21 cellular contexts compared by ENCODE assay signal in genomic region chr17:73593249-73593965, GRCh38. TPM values are rescaled to one million over a fixed set of nuclear protein-coding genes. Genes with fewer than 3 reads are reported as not detected.
A peak's percentile ranks its signal among the peaks of the same experiment; 100 is the strongest.
DNase-seq lines count a peak whose midpoint lies in the region; ATAC-seq and TF ChIP-seq lines count a peak whose summit lies in the region.
"Had no signal": no experiment of that assay in that cellular context is flagged by ENCODE, and none has a peak within 500 bp of the region (broad histone marks: within the 10 kb centered on the region; RNA-seq: fewer than 3 reads in every experiment).

No MANE protein-coding gene starts in this region.

- H3K9me3 Mint-ChIP-seq in activated naive CD4-positive, alpha-beta T cell treated with anti-CD3 and anti-CD28 coated beads, Interleukin-2, amount 50 U/mL, for 24 hours, result no peaks in the 10 kb centered on the region
- no peaks in the 10 kb centered on the region for H3K9me3 Mint-ChIP-seq in activated naive CD4-positive, alpha-beta T cell treated with anti-CD3 and anti-CD28 coated beads, Interleukin-2, amount 50 U/mL, for 72 hours
- H3K9me3 Mint-ChIP-seq in activated T-helper 17 cell treated with anti-CD3 and anti-CD28 coated beads, Interleukin-2, amount 50 U/mL, for 72 hours, result no peaks in the 10 kb centered on the region
- H3K9me3 Mint-ChIP-seq in stimulated activated naive B cell treated with anti-CD40 and anti-IgM and Interleukin-4, amounts not matched to agents 10 μg/mL and 1 μg/mL and 100 μg/mL, for 72 hours, result no peaks in the 10 kb centered on the region
- H3K9me3 Mint-ChIP-seq: GM23338; natural killer cell treated with Interleukin-12 subunit alpha and Interleukin-12 subunit beta and Interleukin-15 and Interleukin-18, amount 100 ng/mL, for 72 hours had no signal

- no peaks in the 10 kb centered on the region for H3K36me3 Mint-ChIP-seq in activated naive CD4-positive, alpha-beta T cell treated with anti-CD3 and anti-CD28 coated beads, Interleukin-2, amount 50 U/mL, for 24 hours
- H3K36me3 Mint-ChIP-seq in activated naive CD4-positive, alpha-beta T cell treated with anti-CD3 and anti-CD28 coated beads, Interleukin-2, amount 50 U/mL, for 72 hours, result peaks cover 0 to 10% of the 10 kb centered on the region in 2 donors
- no peaks in the 10 kb centered on the region for H3K36me3 Mint-ChIP-seq in activated T-helper 17 cell treated with anti-CD3 and anti-CD28 coated beads, Interleukin-2, amount 50 U/mL, for 72 hours (ENCODE audit: low read depth)
- H3K36me3 Mint-ChIP-seq in stimulated activated naive B cell treated with anti-CD40 and anti-IgM and Interleukin-4, amounts not matched to agents 10 μg/mL and 1 μg/mL and 100 μg/mL, for 72 hours, result no peaks in the 10 kb centered on the region

- DNase-seq in activated naive CD4-positive, alpha-beta T cell treated with anti-CD3 and anti-CD28 coated beads, Interleukin-2, amount 50 U/mL, for 72 hours (ENCODE audit: low spot score in 2 of 2), result no peak
- peak; percentile 82 to 97 for DNase-seq in NCI-H524 (lab: John Stamatoyannopoulos, UW)
- no peak for DNase-seq in stimulated activated naive B cell treated with anti-CD40 and anti-IgM and Interleukin-4, amounts not matched to agents 10 μg/mL and 1 μg/mL and 100 μg/mL, for 72 hours
- DNase-seq in upper lobe of right lung, result no peak
- DNase-seq: amygdala, dermis blood vessel endothelial cell, DMS79 treated with DMSO at 0.1 percent for 48 hours, left colon, NCI-H1930, NCI-H446, sigmoid colon, transverse colon had no signal

- H3K27me3 Mint-ChIP-seq in activated naive CD4-positive, alpha-beta T cell treated with anti-CD3 and anti-CD28 coated beads, Interleukin-2, amount 50 U/mL, for 24 hours, result no peaks in the 10 kb centered on the region
- H3K27me3 Mint-ChIP-seq in activated T-helper 17 cell treated with anti-CD3 and anti-CD28 coated beads, Interleukin-2, amount 50 U/mL, for 72 hours, result no peaks in the 10 kb centered on the region
- no peaks in the 10 kb centered on the region for H3K27me3 Mint-ChIP-seq in stimulated activated naive B cell treated with anti-CD40 and anti-IgM and Interleukin-4, amounts not matched to agents 10 μg/mL and 1 μg/mL and 100 μg/mL, for 72 hours

- no peak overlapping the region for H3K27ac ChIP-seq in upper lobe of right lung
- H3K27ac ChIP-seq: parathyroid adenoma, sigmoid colon, transverse colon had no signal

- H3K4me3 ChIP-seq in upper lobe of right lung, result no peak overlapping the region
- H3K4me3 ChIP-seq: GM23338, K562, sigmoid colon, transverse colon had no signal

- no peak for ATAC-seq in activated naive CD4-positive, alpha-beta T cell treated with anti-CD3 and anti-CD28 coated beads, Interleukin-2, amount 50 U/mL, for 72 hours
- no peak for ATAC-seq in activated T-helper 17 cell treated with anti-CD3 and anti-CD28 coated beads, Interleukin-2, amount 50 U/mL, for 72 hours (replicated peaks)
- ATAC-seq in stimulated activated naive B cell treated with anti-CD40 and anti-IgM and Interleukin-4, amounts not matched to agents 10 μg/mL and 1 μg/mL and 100 μg/mL, for 72 hours (replicated peaks), result no peak
- ATAC-seq in upper lobe of right lung (no peak), GM21381 (IDR thresholded peaks at IDR 0.05; ENCODE audit: unreplicated experiment) (no peak), HG02763 (IDR thresholded peaks at IDR 0.05; ENCODE audit: unreplicated experiment) (no peak)
- ATAC-seq: GM23338, K562, left colon had no signal

- no peak overlapping the region for H3K4me3 Mint-ChIP-seq in activated naive CD4-positive, alpha-beta T cell treated with anti-CD3 and anti-CD28 coated beads, Interleukin-2, amount 50 U/mL, for 24 hours
- peak overlapping the region; percentile 72 for H3K4me3 Mint-ChIP-seq in activated T-helper 17 cell treated with anti-CD3 and anti-CD28 coated beads, Interleukin-2, amount 50 U/mL, for 72 hours
- peak overlapping the region in 1 of 2 donors; percentile 46 for H3K4me3 Mint-ChIP-seq in stimulated activated naive B cell treated with anti-CD40 and anti-IgM and Interleukin-4, amounts not matched to agents 10 μg/mL and 1 μg/mL and 100 μg/mL, for 72 hours
- H3K4me3 Mint-ChIP-seq: GM23338 had no signal

- H3K27ac Mint-ChIP-seq in activated naive CD4-positive, alpha-beta T cell treated with anti-CD3 and anti-CD28 coated beads, Interleukin-2, amount 50 U/mL, for 24 hours, result peak overlapping the region; percentile 94
- peak overlapping the region in 1 of 2 donors; percentile 38 for H3K27ac Mint-ChIP-seq in activated naive CD4-positive, alpha-beta T cell treated with anti-CD3 and anti-CD28 coated beads, Interleukin-2, amount 50 U/mL, for 72 hours
- peak overlapping the region; percentile 88 for H3K27ac Mint-ChIP-seq in activated T-helper 17 cell treated with anti-CD3 and anti-CD28 coated beads, Interleukin-2, amount 50 U/mL, for 72 hours
- peak overlapping the region; percentile 94 for H3K27ac Mint-ChIP-seq in stimulated activated naive B cell treated with anti-CD40 and anti-IgM and Interleukin-4, amounts not matched to agents 10 μg/mL and 1 μg/mL and 100 μg/mL, for 72 hours
- H3K27ac Mint-ChIP-seq: GM23338 had no signal

- peaks cover 89% of the 10 kb centered on the region for H3K4me1 Mint-ChIP-seq in activated naive CD4-positive, alpha-beta T cell treated with anti-CD3 and anti-CD28 coated beads, Interleukin-2, amount 50 U/mL, for 24 hours
- H3K4me1 Mint-ChIP-seq in activated T-helper 17 cell treated with anti-CD3 and anti-CD28 coated beads, Interleukin-2, amount 50 U/mL, for 72 hours, result peaks cover 27% of the 10 kb centered on the region
- H3K4me1 Mint-ChIP-seq in stimulated activated naive B cell treated with anti-CD40 and anti-IgM and Interleukin-4, amounts not matched to agents 10 μg/mL and 1 μg/mL and 100 μg/mL, for 72 hours, result peaks cover 79 to 99% of the 10 kb centered on the region in 2 donors

- TF ChIP-seq CTCF in upper lobe of right lung (IDR thresholded peaks at IDR 0.05), result no peak

- intact Hi-C loops in upper lobe of right lung (cut with DNase I), result no loop called here

- no peaks in the 10 kb centered on the region for H3K9me3 ChIP-seq in upper lobe of right lung
- H3K9me3 ChIP-seq: sigmoid colon, transverse colon had no signal

- no peaks in the 10 kb centered on the region for H3K27me3 ChIP-seq in upper lobe of right lung
- H3K27me3 ChIP-seq: sigmoid colon, transverse colon had no signal

- no peaks in the 10 kb centered on the region for H3K36me3 ChIP-seq in upper lobe of right lung
- H3K36me3 ChIP-seq: sigmoid colon, transverse colon had no signal

- peaks cover 17% of the 10 kb centered on the region for H3K4me1 ChIP-seq in upper lobe of right lung
- H3K4me1 ChIP-seq: parathyroid adenoma, sigmoid colon, transverse colon had no signal

RNA-seq across cellular contexts. Expression of gene SDK2, which starts 50.8 kb away (rescaled TPM):
- total RNA-seq in activated naive CD4-positive, alpha-beta T cell treated with anti-CD3 and anti-CD28 coated beads, Interleukin-2, amount 50 U/mL, for 72 hours, result 1 to 10 TPM in 1 of 2 donors, under 1 TPM in 1; 0.66 to 1.5 TPM
- total RNA-seq in activated T-helper 17 cell treated with anti-CD3 and anti-CD28 coated beads, Interleukin-2, amount 50 U/mL, for 72 hours, result under 1 TPM; 0.19 to 0.26 TPM
- total RNA-seq in upper lobe of right lung, result 2.3 TPM
- total RNA-seq: dermis blood vessel endothelial cell, endothelial cell of umbilical vein had no signal

Comparison
In these comparisons a context has a peak if more than half of its experiments do, and no peak if none do; other contexts are left out.
1. DNase-seq: peak in NCI-H524 (2 of 2); none in activated naive CD4-positive, alpha-beta T cell treated with anti-CD3 and anti-CD28 coated beads, Interleukin-2, amount 50 U/mL, for 72 hours (0 of 2), stimulated activated naive B cell treated with anti-CD40 and anti-IgM and Interleukin-4, amounts not matched to agents 10 μg/mL and 1 μg/mL and 100 μg/mL, for 72 hours (single experiment) and upper lobe of right lung (single experiment).